Comparison of ENCODE assay signal across 10 cellular contexts in genomic region chr13:71320452-71320851, GRCh38.
DNase-seq lines count a peak whose midpoint lies in the region; ATAC-seq, FAIRE-seq and TF ChIP-seq lines count a peak whose summit lies in the region.
"Had no signal": no experiment of that assay in that cellular context is flagged by ENCODE, and none has a peak within 500 bp of the region (broad histone marks: within the 10 kb centered on the region; RNA-seq: fewer than 3 reads in every experiment).

No MANE protein-coding gene starts in this region.

- BruUV-seq in Caco-2 (replicated peaks; lab: Mats Ljungman, UMichigan) (no TSS peak), PC-3 (replicated peaks; lab: Mats Ljungman, UMichigan) (no TSS peak)

- H2AFZ ChIP-seq in PC-3 (ENCODE audit: low read length) = no peak overlapping the region

- no peak overlapping the region for H3K27ac ChIP-seq in HEK293 (ENCODE audit: extremely low read depth, low read depth, low read length)
- no peak overlapping the region for H3K27ac ChIP-seq in PC-3 (ENCODE audit: low read length)
- no peak overlapping the region for H3K27ac ChIP-seq in dorsolateral prefrontal cortex
- H3K27ac ChIP-seq: skin epidermis had no signal

- CTCF ChIA-PET in Caco-2 (lab: Charles Lee) = no interaction called here
- CTCF ChIA-PET in HEK293 (lab: Yijun Ruan, JAX) = interaction anchor here (0.6 to 1.8 kb wide), 8 partner anchors 12 to 1218 kb away, joined by 3 to 7 read pairs (median 4); no protein-coding TSS in a partner anchor
- CTCF ChIA-PET in PC-3 (lab: Charles Lee) = no interaction called here

- no peak for FAIRE-seq in GM19239 (lab: Jason Lieb, UNC)

- no peaks in the 10 kb centered on the region for H3K36me3 Mint-ChIP-seq in Caco-2 (ENCODE audit: insufficient read depth, unreplicated experiment)
- no peaks in the 10 kb centered on the region for H3K36me3 Mint-ChIP-seq in activated T-helper 17 cell treated with anti-CD3 and anti-CD28 coated beads, Interleukin-2, amount 50 U/mL, for 72 hours (ENCODE audit: low read depth)
- H3K36me3 Mint-ChIP-seq: activated naive CD8-positive, alpha-beta T cell had no signal

- H3F3A ChIP-seq in PC-3 (ENCODE audit: low read length, unreplicated experiment) = no peaks in the 10 kb centered on the region

- H3K4me3 Mint-ChIP-seq in Caco-2 (ENCODE audit: unreplicated experiment) = no peak overlapping the region
- no peak overlapping the region for H3K4me3 Mint-ChIP-seq in activated T-helper 17 cell treated with anti-CD3 and anti-CD28 coated beads, Interleukin-2, amount 50 U/mL, for 72 hours
- H3K4me3 Mint-ChIP-seq: activated naive CD8-positive, alpha-beta T cell had no signal

- H3K36me3 ChIP-seq in Caco-2 (ENCODE audit: control insufficient read depth, insufficient read depth, low read length) (no peaks in the 10 kb centered on the region), HEK293 (ENCODE audit: control insufficient read depth in 2 of 2, insufficient read depth in 1 of 2, low read length in 2 of 2) (no peaks in the 10 kb centered on the region), PC-3 (ENCODE audit: low read depth, low read length) (no peaks in the 10 kb centered on the region)

- TF ChIP-seq CTCF in Caco-2 (IDR thresholded peaks at IDR 0.05; ENCODE audit: insufficient read depth in 1 of 2, low read depth in 1 of 2, low read length in 1 of 2, severe bottlenecking in 1 of 2, unreplicated experiment in 1 of 2) (peak; percentile 67 to 69), HEK293 (tag by site-specific recombination; IDR thresholded peaks at IDR 0.05) (no peak), PC-3 (conservative IDR thresholded peaks at IDR 0.05; ENCODE audit: low read depth, low read length) (peak; percentile 56), dorsolateral prefrontal cortex (IDR thresholded peaks at IDR 0.05 in 54 of 56, conservative IDR thresholded peaks at IDR 0.05 in 2 of 56; ENCODE audit: low read depth in 1 of 56, partially characterized antibody in 56 of 56) (no peak)

- H4K20me1 ChIP-seq in PC-3 (ENCODE audit: low read length) = no peaks in the 10 kb centered on the region

- H3K79me2 ChIP-seq in PC-3 (ENCODE audit: low read length) = no peaks in the 10 kb centered on the region

- H3K4me3 ChIP-seq in Caco-2 (ENCODE audit: low read depth, low read length) (no peak overlapping the region), HEK293 (ENCODE audit: low read depth, low read length) (no peak overlapping the region), PC-3 (ENCODE audit: low read length) (no peak overlapping the region), dorsolateral prefrontal cortex (no peak overlapping the region)
- H3K4me3 ChIP-seq: skin epidermis had no signal

- H3K27ac Mint-ChIP-seq in Caco-2 (ENCODE audit: unreplicated experiment) = no peak overlapping the region
- no peak overlapping the region for H3K27ac Mint-ChIP-seq in activated T-helper 17 cell treated with anti-CD3 and anti-CD28 coated beads, Interleukin-2, amount 50 U/mL, for 72 hours
- H3K27ac Mint-ChIP-seq: activated naive CD8-positive, alpha-beta T cell had no signal

- H3K4me1 Mint-ChIP-seq in Caco-2 (ENCODE audit: low read depth, unreplicated experiment) = no peaks in the 10 kb centered on the region
- no peaks in the 10 kb centered on the region for H3K4me1 Mint-ChIP-seq in activated T-helper 17 cell treated with anti-CD3 and anti-CD28 coated beads, Interleukin-2, amount 50 U/mL, for 72 hours

- no peak for ATAC-seq in PC-3
- no peak for ATAC-seq in activated T-helper 17 cell treated with anti-CD3 and anti-CD28 coated beads, Interleukin-2, amount 50 U/mL, for 72 hours (replicated peaks)

- POLR2A ChIA-PET in Caco-2 (lab: Charles Lee) = no interaction called here
- POLR2A ChIA-PET in HEK293 (lab: Yijun Ruan, JAX) = no interaction called here
- POLR2A ChIA-PET in PC-3 (lab: Charles Lee; ENCODE audit: unreplicated experiment) = no interaction called here

- H3K4me1 ChIP-seq in Caco-2 (no peaks in the 10 kb centered on the region), HEK293 (ENCODE audit: control insufficient read depth, insufficient read depth, low read length) (no peaks in the 10 kb centered on the region), PC-3 (ENCODE audit: insufficient read depth, low read length) (no peaks in the 10 kb centered on the region)

- H3K9ac ChIP-seq in PC-3 (ENCODE audit: low read length) = no peak overlapping the region

- intact Hi-C loops in Caco-2 (cut with micrococcal nuclease; ENCODE audit: unreplicated experiment) (loop anchor here (1.0 to 2.0 kb wide), 6 partner anchors 80 to 1376 kb away; no protein-coding TSS in a partner anchor), PC-3 (cut with micrococcal nuclease) (loop anchor here (5.0 kb wide), 2 partner anchors 157 to 937 kb away; no protein-coding TSS in a partner anchor), dorsolateral prefrontal cortex (cut with DNase I) (no loop called here)

- no peaks in the 10 kb centered on the region for H3K27me3 Mint-ChIP-seq in Caco-2 (ENCODE audit: insufficient read depth, unreplicated experiment)
- no peaks in the 10 kb centered on the region for H3K27me3 Mint-ChIP-seq in activated T-helper 17 cell treated with anti-CD3 and anti-CD28 coated beads, Interleukin-2, amount 50 U/mL, for 72 hours
- H3K27me3 Mint-ChIP-seq: activated naive CD8-positive, alpha-beta T cell had no signal

- DNase-seq in Caco-2 (peak in 1 of 2 experiments; percentile 55), PC-3 (peak; percentile 38), glomerular visceral epithelial cell (ENCODE audit: extremely low spot score) (peak; percentile 22), superior temporal gyrus (ENCODE audit: extremely low spot score) (no peak), dorsolateral prefrontal cortex (no peak), GM19239 (ENCODE audit: insufficient read length, low spot score) (no peak)

- peaks cover 9% of the 10 kb centered on the region for H3K9me3 Mint-ChIP-seq in Caco-2 (ENCODE audit: unreplicated experiment)
- peaks cover 8% of the 10 kb centered on the region for H3K9me3 Mint-ChIP-seq in activated T-helper 17 cell treated with anti-CD3 and anti-CD28 coated beads, Interleukin-2, amount 50 U/mL, for 72 hours

- H3K4me2 ChIP-seq in PC-3 (ENCODE audit: low read length) = no peak overlapping the region

- H3K27me3 ChIP-seq in Caco-2 (replicated peaks; ENCODE audit: control insufficient read depth, insufficient read depth, low read length) = no peaks in the 10 kb centered on the region
- 0 out of 2 replicates have a peak, but pooled peaks cover 2% of the 10 kb centered on the region for H3K27me3 ChIP-seq in PC-3 (ENCODE audit: low read length)
- no peaks in the 10 kb centered on the region for H3K27me3 ChIP-seq in dorsolateral prefrontal cortex

- no peaks in the 10 kb centered on the region for H3K9me2 ChIP-seq in PC-3 (replicated peaks; ENCODE audit: low read length)

- H3K9me3 ChIP-seq in Caco-2 = no peaks in the 10 kb centered on the region
- no peaks in the 10 kb centered on the region for H3K9me3 ChIP-seq in HEK293 (ENCODE audit: control insufficient read depth, insufficient read depth, low read depth, low read length)
- no peaks in the 10 kb centered on the region for H3K9me3 ChIP-seq in PC-3 (ENCODE audit: low read length)

TF ChIP-seq in HEK293, 187 proteins besides CTCF, POLR2A, EP300 and RAD21:
- no peak for TF ChIP-seq ZNF16 (tag by site-specific recombination; IDR thresholded peaks at IDR 0.05; ENCODE audit: low read depth)
- 0 out of 2 replicates have a peak, but pooled peaks have one; percentile 25 for TF ChIP-seq ZNF362 (tag by site-specific recombination; IDR thresholded peaks at IDR 0.05)
- TF ChIP-seq ZNF660 (tag by site-specific recombination; IDR thresholded peaks at IDR 0.05) = 0 out of 2 replicates have a peak, but pooled peaks have one; percentile 51
- TF ChIP-seq TRIM28 (IDR thresholded peaks at IDR 0.05; ENCODE audit: borderline replicate concordance, low read length) = peak; percentile 89; the same call in 1 of the 2 replicates
- no peak for TF ChIP-seq SP2 (tag by site-specific recombination; IDR thresholded peaks at IDR 0.05)
- TF ChIP-seq SETDB1 (IDR thresholded peaks at IDR 0.05; ENCODE audit: insufficient read length, low read length) = peak; percentile 74
- peak; percentile 67 for TF ChIP-seq ZNF654 (tag by site-specific recombination; IDR thresholded peaks at IDR 0.05; ENCODE audit: low read depth)
- no peak for TF ChIP-seq ZNF266 (tag by site-specific recombination; IDR thresholded peaks at IDR 0.05; ENCODE audit: low read depth)

Comparison
In these comparisons a context has a peak if more than half of its experiments do, and no peak if none do; other contexts are left out.
1. DNase-seq: peak in PC-3 (single experiment) and glomerular visceral epithelial cell (single experiment); none in superior temporal gyrus (single experiment), dorsolateral prefrontal cortex (0 of 10) and GM19239 (single experiment).
2. CTCF ChIP-seq: peak in Caco-2 (2 of 2) and PC-3 (single experiment); none in HEK293 (single experiment) and dorsolateral prefrontal cortex (0 of 56).
3. intact Hi-C loops: an anchor here in Caco-2 (1.0 to 2.0 kb wide) and PC-3 (5.0 kb wide); none called in dorsolateral prefrontal cortex.